ENCODE assay signal across 11 cellular contexts in the genomic region with DNA sequence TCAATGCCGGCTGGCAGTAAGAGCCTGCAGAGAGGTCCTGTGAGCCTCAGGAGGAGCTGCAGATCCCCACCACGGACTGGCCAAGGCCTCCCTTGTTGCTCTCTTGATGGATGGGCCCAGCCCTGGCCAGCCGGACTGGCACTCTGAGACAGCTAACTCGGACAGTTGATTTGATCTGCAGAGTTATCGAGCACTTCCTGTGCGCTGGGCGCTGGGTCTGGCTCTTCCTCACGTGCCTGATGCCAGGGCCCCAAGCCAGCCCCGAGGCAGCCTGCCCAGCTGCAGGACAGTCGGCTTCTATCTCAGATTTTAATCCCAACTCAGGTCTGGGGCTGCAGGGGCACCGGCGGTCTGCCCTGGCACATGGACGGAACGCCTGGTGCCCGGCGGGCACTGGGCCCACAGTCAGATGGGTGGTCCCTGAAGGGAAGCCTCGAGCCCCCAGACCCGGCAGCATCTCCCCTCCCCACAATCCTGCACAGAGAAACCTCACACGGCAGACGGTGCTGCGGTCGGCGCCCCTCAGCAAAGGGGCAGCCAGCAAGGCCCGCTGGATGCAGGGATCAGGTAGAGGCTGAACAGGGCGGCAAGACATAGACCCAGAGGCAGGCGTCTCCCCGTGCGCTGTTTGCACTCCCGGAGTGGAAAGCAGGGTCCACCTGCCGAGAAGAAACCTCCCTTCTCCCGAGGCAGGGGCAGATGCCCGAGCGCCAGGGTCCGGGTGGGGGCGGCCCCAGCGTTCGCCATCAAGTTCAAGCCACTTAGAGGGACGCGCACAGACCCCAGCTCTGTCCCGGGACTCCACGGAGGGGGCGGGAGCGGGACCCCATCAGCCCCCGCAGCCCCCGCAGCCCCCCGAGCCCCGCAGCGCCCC. TPM values are rescaled to one million over a fixed set of nuclear protein-coding genes. Genes with fewer than 3 reads are reported as not detected.
DNase-seq lines count a peak whose midpoint lies in the region; TF ChIP-seq lines count a peak whose summit lies in the region.
"Had no signal": no experiment of that assay in that cellular context is flagged by ENCODE, and none has a peak within 500 bp of the region (broad histone marks: within the 10 kb centered on the region; RNA-seq: fewer than 3 reads in every experiment).

No MANE protein-coding gene starts in this region.

- CTCF ChIA-PET in Caco-2 (lab: Charles Lee) = no interaction called here

- H3K27ac Mint-ChIP-seq in brain = peak overlapping the region in 4 of 5 experiments; percentile 24 to 87 (median 63)
- H3K27ac Mint-ChIP-seq in Caco-2 (ENCODE audit: unreplicated experiment) = no peak overlapping the region
- no peak overlapping the region for H3K27ac Mint-ChIP-seq in type B pancreatic cell
- H3K27ac Mint-ChIP-seq: activated naive CD4-positive, alpha-beta T cell treated with anti-CD3 and anti-CD28 coated beads, Interleukin-2, amount 50 U/mL, for 24 hours had no signal

- H3K4me3 ChIP-seq in iPS DF 6.9 (ENCODE audit: low read length) (peak overlapping the region; percentile 28; the same call in 1 of the 2 replicates), rectal smooth muscle tissue (ENCODE audit: low read length) (peak overlapping the region; percentile 59), Caco-2 (ENCODE audit: low read depth, low read length) (no peak overlapping the region)

- H3K4me1 Mint-ChIP-seq in brain (peaks cover 52% of the 10 kb centered on the region), Caco-2 (ENCODE audit: low read depth, unreplicated experiment) (no peaks in the 10 kb centered on the region), type B pancreatic cell (ENCODE audit: unreplicated experiment) (peaks cover 14% of the 10 kb centered on the region)

- H3K4me3 Mint-ChIP-seq in brain = peak overlapping the region in 3 of 5 experiments; percentile 49 to 68 (median 64)
- H3K4me3 Mint-ChIP-seq in Caco-2 (ENCODE audit: unreplicated experiment) = no peak overlapping the region
- no peak overlapping the region for H3K4me3 Mint-ChIP-seq in type B pancreatic cell
- H3K4me3 Mint-ChIP-seq: activated naive CD4-positive, alpha-beta T cell treated with anti-CD3 and anti-CD28 coated beads, Interleukin-2, amount 50 U/mL, for 24 hours had no signal

- TF ChIP-seq CTCF in brain (conservative IDR thresholded peaks at IDR 0.05) = no peak
- TF ChIP-seq CTCF in Caco-2 (IDR thresholded peaks at IDR 0.05; ENCODE audit: insufficient read depth in 1 of 2, low read depth in 1 of 2, low read length in 1 of 2, severe bottlenecking in 1 of 2, unreplicated experiment in 1 of 2) = no peak
- TF ChIP-seq CTCF in type B pancreatic cell (conservative IDR thresholded peaks at IDR 0.05) = no peak

- no peak overlapping the region for H3K9ac ChIP-seq in rectal smooth muscle tissue (ENCODE audit: low read length)

- no peaks in the 10 kb centered on the region for H3K27me3 Mint-ChIP-seq in brain
- H3K27me3 Mint-ChIP-seq in Caco-2 (ENCODE audit: insufficient read depth, unreplicated experiment) = no peaks in the 10 kb centered on the region
- no peaks in the 10 kb centered on the region for H3K27me3 Mint-ChIP-seq in type B pancreatic cell
- H3K27me3 Mint-ChIP-seq: activated naive CD4-positive, alpha-beta T cell treated with anti-CD3 and anti-CD28 coated beads, Interleukin-2, amount 50 U/mL, for 24 hours had no signal

- intact Hi-C loops in Caco-2 (cut with micrococcal nuclease; ENCODE audit: unreplicated experiment) = no loop called here

- H3K9me3 ChIP-seq in iPS DF 6.9 (ENCODE audit: control insufficient read depth, insufficient read depth, low read length) (no peaks in the 10 kb centered on the region), Caco-2 (no peaks in the 10 kb centered on the region)

- no peak overlapping the region for H3K27ac ChIP-seq in iPS DF 6.9 (ENCODE audit: low read length)
- peak overlapping the region; percentile 78 for H3K27ac ChIP-seq in rectal smooth muscle tissue (ENCODE audit: low read depth, low read length)

- POLR2A ChIA-PET in Caco-2 (lab: Charles Lee) = no interaction called here

- H3K9me3 Mint-ChIP-seq in brain (no peaks in the 10 kb centered on the region), Caco-2 (ENCODE audit: unreplicated experiment) (no peaks in the 10 kb centered on the region), type B pancreatic cell (no peaks in the 10 kb centered on the region)
- H3K9me3 Mint-ChIP-seq: activated naive CD4-positive, alpha-beta T cell treated with anti-CD3 and anti-CD28 coated beads, Interleukin-2, amount 50 U/mL, for 24 hours had no signal

- H3K36me3 Mint-ChIP-seq in brain (peaks cover 5% of the 10 kb centered on the region), Caco-2 (ENCODE audit: insufficient read depth, unreplicated experiment) (peaks cover 8% of the 10 kb centered on the region), type B pancreatic cell (no peaks in the 10 kb centered on the region)
- H3K36me3 Mint-ChIP-seq: activated naive CD4-positive, alpha-beta T cell treated with anti-CD3 and anti-CD28 coated beads, Interleukin-2, amount 50 U/mL, for 24 hours had no signal

- H3K4me1 ChIP-seq in iPS DF 6.9 (ENCODE audit: control insufficient read depth, insufficient read depth, low read length) (no peaks in the 10 kb centered on the region), rectal smooth muscle tissue (ENCODE audit: control insufficient read depth, insufficient read depth, low read length) (peaks cover 13% of the 10 kb centered on the region), Caco-2 (no peaks in the 10 kb centered on the region)

- no peaks in the 10 kb centered on the region for H3K36me3 ChIP-seq in iPS DF 6.9 (ENCODE audit: control insufficient read depth, insufficient read depth, low read length)
- peaks cover 2% of the 10 kb centered on the region for H3K36me3 ChIP-seq in rectal smooth muscle tissue (ENCODE audit: control insufficient read depth, insufficient read depth, low read length)
- no peaks in the 10 kb centered on the region for H3K36me3 ChIP-seq in Caco-2 (ENCODE audit: control insufficient read depth, insufficient read depth, low read length)

- no CpG with 5 or more reads among the region's 48 CpGs for WGBS in iPS DF 6.9 (ENCODE audit: insufficient coverage, insufficient read length)

- BruUV-seq in Caco-2 (replicated peaks; lab: Mats Ljungman, UMichigan) = no TSS peak

- H3K27me3 ChIP-seq in iPS DF 6.9 (ENCODE audit: control insufficient read depth, insufficient read depth, low read length) = no peaks in the 10 kb centered on the region
- H3K27me3 ChIP-seq in rectal smooth muscle tissue (ENCODE audit: control insufficient read depth, insufficient read depth, low read length) = no peaks in the 10 kb centered on the region
- H3K27me3 ChIP-seq in Caco-2 (replicated peaks; ENCODE audit: control insufficient read depth, insufficient read depth, low read length) = no peaks in the 10 kb centered on the region

- peak; percentile 37 for DNase-seq in Ammon's horn (ENCODE audit: low spot score)
- DNase-seq in iPS DF 6.9 (ENCODE audit: low read depth, low spot score) = no peak
- DNase-seq in Caco-2 = no peak
- DNase-seq in stimulated activated naive CD4-positive, alpha-beta T cell treated with Interleukin-2 at 50 U/mL for 16 hours (lab: John Stamatoyannopoulos, UW) = no peak
- DNase-seq in GF-D8 (lab: John Stamatoyannopoulos, UW) = no peak
- DNase-seq in type B pancreatic cell (ENCODE audit: extremely low spot score, unreplicated experiment) = no peak
- DNase-seq: activated CD4-positive, alpha-beta T cell treated with anti-CD3 and anti-CD28 coated beads for 4 hours; NCI-H446 treated with DMSO at 0.1 percent for 48 hours had no signal

RNA-seq across cellular contexts. Expression of a gene that starts 34.0 kb away (rescaled TPM):
- 14.4 TPM for polyA plus RNA-seq in brain (ENCODE audit: insufficient read depth, low read depth, low replicate concordance)
- total RNA-seq in Caco-2 (2022) (20.1 and 20.6 TPM in 2 replicates), type B pancreatic cell (ENCODE audit: low replicate concordance) (16.2 and 20.1 TPM in 2 replicates)

RNA-seq across cellular contexts. Expression of a gene that starts 51.3 kb away (rescaled TPM):
- polyA plus RNA-seq in brain (ENCODE audit: insufficient read depth, low read depth, low replicate concordance) = 127 TPM
- total RNA-seq in Caco-2 (2022) (68.4 and 76.7 TPM in 2 replicates), type B pancreatic cell (ENCODE audit: low replicate concordance) (65.1 and 68.0 TPM in 2 replicates)

Comparison
In these comparisons a context has a peak if more than half of its experiments do, and no peak if none do; other contexts are left out.
1. H3K27ac Mint-ChIP-seq: peak in brain (4 of 5); none in Caco-2 (single experiment) and type B pancreatic cell (single experiment).
2. H3K4me3 Mint-ChIP-seq: peak in brain (3 of 5); none in Caco-2 (single experiment) and type B pancreatic cell (single experiment).